17 cellular contexts compared by ENCODE assay signal in genomic region chr1:248820041-248820585, GRCh38. TPM values are rescaled to one million over a fixed set of nuclear protein-coding genes. Genes with fewer than 3 reads are reported as not detected.
DNase-seq lines count a peak whose midpoint lies in the region; ATAC-seq and TF ChIP-seq lines count a peak whose summit lies in the region.
"Had no signal": no experiment of that assay in that cellular context is flagged by ENCODE, and none has a peak within 500 bp of the region (broad histone marks: within the 10 kb centered on the region; RNA-seq: fewer than 3 reads in every experiment).

No MANE protein-coding gene starts in this region.

- H3K4me1 Mint-ChIP-seq in MCF 10A (ENCODE audit: insufficient read depth, unreplicated experiment), result peaks cover 48% of the 10 kb centered on the region
- H3K4me1 Mint-ChIP-seq in activated CD8-positive, alpha-beta T cell treated with anti-CD3 and anti-CD28 coated beads for 36 hours (ENCODE audit: low read depth), result peaks cover 71% of the 10 kb centered on the region
- peaks cover 42 to 79% of the 10 kb centered on the region in 2 donors for H3K4me1 Mint-ChIP-seq in natural killer cell

- no peaks in the 10 kb centered on the region for H3K27me3 ChIP-seq in mammary epithelial cell (ENCODE audit: insufficient read depth, low read length)
- H3K27me3 ChIP-seq: dorsolateral prefrontal cortex, uterus had no signal

- H3K4me3 ChIP-seq in mammary epithelial cell (replicated peaks in 1 of 3; ENCODE audit: insufficient read depth in 1 of 3, low read depth in 2 of 3, low read length in 3 of 3), result no peak overlapping the region
- H3K4me3 ChIP-seq in mucosa of descending colon, result no peak overlapping the region
- H3K4me3 ChIP-seq: uterus had no signal

- in situ Hi-C loops in mammary epithelial cell (cut with MboI; ENCODE audit: low sequenced_read_pairs in 2 of 2), result no loop called here

- TF ChIP-seq CTCF in MCF 10A (IDR thresholded peaks at IDR 0.05; ENCODE audit: unreplicated experiment) (no peak), mammary epithelial cell (conservative IDR thresholded peaks at IDR 0.05 in 1 of 2, IDR thresholded peaks at IDR 0.05 in 1 of 2; ENCODE audit: extremely low read depth in 1 of 2, insufficient read depth in 1 of 2, low read depth in 1 of 2, low read length in 2 of 2) (no peak), natural killer cell (IDR thresholded peaks at IDR 0.05) (no peak), mucosa of descending colon (IDR thresholded peaks at IDR 0.05) (no peak)
- TF ChIP-seq CTCF in activated CD8-positive, alpha-beta T cell treated with anti-CD3 and anti-CD28 coated beads for 36 hours (IDR thresholded peaks at IDR 0.05), result no peak

- H3K4me3 Mint-ChIP-seq in MCF 10A (ENCODE audit: unreplicated experiment) (no peak overlapping the region), natural killer cell (no peak overlapping the region)
- H3K4me3 Mint-ChIP-seq in activated CD8-positive, alpha-beta T cell treated with anti-CD3 and anti-CD28 coated beads for 36 hours, result no peak overlapping the region
- H3K4me3 Mint-ChIP-seq: stimulated activated naive CD8-positive, alpha-beta T cell treated with anti-CD3 and anti-CD28 coated beads, Interleukin-15, Interleukin-2, amounts not matched to agents 100 ng/mL and 50 ng/mL, for 24 hours had no signal

- POLR2A ChIA-PET in MCF 10A (lab: Yijun Ruan, JAX), result interaction anchor here (0.6 to 1.2 kb wide), 5 partner anchors 8 to 717 kb away, joined by 3 to 5 read pairs (median 5); partner anchors contain the start of gene ZNF672
- POLR2A ChIA-PET in activated CD8-positive, alpha-beta T cell treated with anti-CD3 and anti-CD28 coated beads for 36 hours (lab: Charles Lee), result no interaction called here

- H4K20me1 ChIP-seq in mammary epithelial cell (ENCODE audit: insufficient read depth, low read length), result no peaks in the 10 kb centered on the region

- DNase-seq in MCF 10A (ENCODE audit: unreplicated experiment) (no peak), mammary epithelial cell (no peak), mesenteric fat pad (ENCODE audit: low spot score) (peak; percentile 59), natural killer cell (no peak), mucosa of descending colon (no peak)
- DNase-seq in activated CD8-positive, alpha-beta T cell treated with anti-CD3 and anti-CD28 coated beads for 36 hours, result no peak
- DNase-seq: activated naive CD4-positive, alpha-beta T cell; dorsolateral prefrontal cortex; hippocampal formation; NCI-H187; NCI-H446; T1000; uterus had no signal

- peaks cover 5% of the 10 kb centered on the region for H3K36me3 ChIP-seq in mammary epithelial cell (ENCODE audit: insufficient read depth, low read length)
- H3K36me3 ChIP-seq in mucosa of descending colon (ENCODE audit: low read depth), result no peaks in the 10 kb centered on the region
- H3K36me3 ChIP-seq: uterus had no signal

- H3K36me3 Mint-ChIP-seq in MCF 10A (ENCODE audit: insufficient read depth, unreplicated experiment) (peaks cover 82% of the 10 kb centered on the region), natural killer cell (peaks cover 6% of the 10 kb centered on the region)
- H3K36me3 Mint-ChIP-seq in activated CD8-positive, alpha-beta T cell treated with anti-CD3 and anti-CD28 coated beads for 36 hours (ENCODE audit: low read depth), result peaks cover 27% of the 10 kb centered on the region

- BruUV-seq in MCF 10A (replicated peaks; lab: Mats Ljungman, UMichigan) (no TSS peak), mammary epithelial cell (replicated peaks; lab: Mats Ljungman, UMichigan) (no TSS peak)

- H3K4me2 ChIP-seq in mammary epithelial cell (ENCODE audit: insufficient read depth, low read depth, low read length), result no peak overlapping the region

- CTCF ChIA-PET in MCF 10A (lab: Yijun Ruan, JAX), result interaction anchor here (0.6 to 5.1 kb wide), 5 partner anchors 8 to 193 kb away, joined by 3 to 40 read pairs (median 4); no protein-coding TSS in a partner anchor
- CTCF ChIA-PET in mammary epithelial cell (lab: Charles Lee; ENCODE audit: low non-redundant PET), result no interaction called here
- CTCF ChIA-PET in activated CD8-positive, alpha-beta T cell treated with anti-CD3 and anti-CD28 coated beads for 36 hours (lab: Charles Lee), result interaction anchor here (1.8 kb wide), 1 partner anchor 15 kb away, joined by 5 read pairs; no protein-coding TSS in a partner anchor

- WGBS in mammary epithelial cell (ENCODE audit: low coverage, missing lambda C conversion rate), result 85% methylated on average over 7 of the region's 7 CpGs

- dilution Hi-C loops in mammary epithelial cell (cut with HindIII; ENCODE audit: low sequenced_read_pairs), result no loop called here

- H3K9ac ChIP-seq in mammary epithelial cell (ENCODE audit: insufficient read depth, low read length), result no peak overlapping the region

- no peaks in the 10 kb centered on the region for H3K27me3 Mint-ChIP-seq in MCF 10A (ENCODE audit: insufficient read depth, unreplicated experiment)
- H3K27me3 Mint-ChIP-seq in activated CD8-positive, alpha-beta T cell treated with anti-CD3 and anti-CD28 coated beads for 36 hours, result no peaks in the 10 kb centered on the region
- no peaks in the 10 kb centered on the region for H3K27me3 Mint-ChIP-seq in natural killer cell (ENCODE audit: low read depth in 2 of 2)
- H3K27me3 Mint-ChIP-seq: stimulated activated naive CD8-positive, alpha-beta T cell treated with anti-CD3 and anti-CD28 coated beads, Interleukin-15, Interleukin-2, amounts not matched to agents 100 ng/mL and 50 ng/mL, for 24 hours had no signal

- intact Hi-C loops in MCF 10A (cut with micrococcal nuclease), result no loop called here
- intact Hi-C loops in mammary epithelial cell (cut with micrococcal nuclease), result no loop called here
- intact Hi-C loops in activated CD8-positive, alpha-beta T cell treated with anti-CD3 and anti-CD28 coated beads for 36 hours (cut with micrococcal nuclease), result no loop called here
- intact Hi-C loops in natural killer cell (cut with micrococcal nuclease), result no loop called here
- intact Hi-C loops in mucosa of descending colon (cut with DNase I, micrococcal nuclease), result no loop called here

- ATAC-seq in activated CD8-positive, alpha-beta T cell treated with anti-CD3 and anti-CD28 coated beads for 36 hours, result no peak
- ATAC-seq in HG02763 (IDR thresholded peaks at IDR 0.05; ENCODE audit: unreplicated experiment) (no peak), natural killer cell (no peak), HG03378 (IDR thresholded peaks at IDR 0.05; ENCODE audit: unreplicated experiment) (no peak), mucosa of descending colon (no peak)
- ATAC-seq: Right ventricle myocardium inferior had no signal

- H3K27ac Mint-ChIP-seq in MCF 10A (ENCODE audit: low read depth, unreplicated experiment) (peak overlapping the region; percentile 16), natural killer cell (no peak overlapping the region)
- H3K27ac Mint-ChIP-seq in activated CD8-positive, alpha-beta T cell treated with anti-CD3 and anti-CD28 coated beads for 36 hours, result peak overlapping the region; percentile 27
- H3K27ac Mint-ChIP-seq: stimulated activated naive CD8-positive, alpha-beta T cell treated with anti-CD3 and anti-CD28 coated beads, Interleukin-15, Interleukin-2, amounts not matched to agents 100 ng/mL and 50 ng/mL, for 24 hours had no signal

- H3K9me3 ChIP-seq in mammary epithelial cell (replicated peaks; ENCODE audit: insufficient read depth, low read length), result no peaks in the 10 kb centered on the region
- H3K9me3 ChIP-seq in mucosa of descending colon, result no peaks in the 10 kb centered on the region
- H3K9me3 ChIP-seq: uterus had no signal

- no peak overlapping the region for H2AFZ ChIP-seq in mammary epithelial cell (ENCODE audit: low read depth, low read length)

- no peaks in the 10 kb centered on the region for H3K9me3 Mint-ChIP-seq in MCF 10A (ENCODE audit: unreplicated experiment)
- no peaks in the 10 kb centered on the region for H3K9me3 Mint-ChIP-seq in activated CD8-positive, alpha-beta T cell treated with anti-CD3 and anti-CD28 coated beads for 36 hours
- no peaks in the 10 kb centered on the region for H3K9me3 Mint-ChIP-seq in natural killer cell
- H3K9me3 Mint-ChIP-seq: stimulated activated naive CD8-positive, alpha-beta T cell treated with anti-CD3 and anti-CD28 coated beads, Interleukin-15, Interleukin-2, amounts not matched to agents 100 ng/mL and 50 ng/mL, for 24 hours had no signal

- H3K4me1 ChIP-seq in mammary epithelial cell (ENCODE audit: insufficient read depth, low read length) (peaks cover 33% of the 10 kb centered on the region), mucosa of descending colon (ENCODE audit: low read depth) (peaks cover 33% of the 10 kb centered on the region)

- peaks cover 74% of the 10 kb centered on the region for H3K79me2 ChIP-seq in mammary epithelial cell (ENCODE audit: insufficient read depth, low read length)

- no peak overlapping the region for H3K27ac ChIP-seq in mammary epithelial cell (ENCODE audit: insufficient read depth, low read depth, low read length)
- H3K27ac ChIP-seq: dorsolateral prefrontal cortex, uterus had no signal

RNA-seq across cellular contexts. Expression of gene SH3BP5L, which starts 5.6 kb away (rescaled TPM):
- 31.5 and 34.0 TPM in 2 replicates for total RNA-seq in MCF 10A (2022)
- total RNA-seq in mammary epithelial cell, result 10 to 100 TPM; 22.3 to 30.3 TPM
- polyA plus RNA-seq in mammary epithelial cell, result 19.8 TPM
- polyA minus RNA-seq in mammary epithelial cell, result 38.7 TPM
- 10 to 100 TPM; 16.2 to 18.3 TPM for total RNA-seq in activated CD8-positive, alpha-beta T cell treated with anti-CD3 and anti-CD28 coated beads for 36 hours
- total RNA-seq in mesenteric fat pad, result 15.9 TPM
- total RNA-seq in natural killer cell, result 10 to 100 TPM; 19.0 to 27.5 (median 22.9) TPM
- total RNA-seq in mucosa of descending colon, result 10 to 100 TPM; 27.2 to 31.0 (median 29.3) TPM

RNA-seq across cellular contexts. Expression of gene ZNF672, which starts 17.9 kb away (rescaled TPM):
- total RNA-seq in MCF 10A (2022) (35.8 and 36.2 TPM in 2 replicates), mammary epithelial cell (10 to 100 TPM; 20.5 to 22.5 TPM), mesenteric fat pad (18.6 TPM), natural killer cell (10 to 100 TPM; 29.0 to 41.8 (median 38.7) TPM), mucosa of descending colon (10 to 100 TPM; 29.6 to 38.8 (median 38.3) TPM)
- polyA plus RNA-seq in mammary epithelial cell, result 21.6 TPM
- 27.4 TPM for polyA minus RNA-seq in mammary epithelial cell
- total RNA-seq in activated CD8-positive, alpha-beta T cell treated with anti-CD3 and anti-CD28 coated beads for 36 hours, result 10 to 100 TPM; 43.8 to 45.1 TPM

RNA-seq across cellular contexts. Expression of gene ZNF692, which starts 38.8 kb away (rescaled TPM):
- total RNA-seq in MCF 10A (2022), result 88.8 and 103 TPM in 2 replicates
- 10 to 100 TPM in 1 of 2 donors, 1 to 10 TPM in 1; 9.0 to 39.9 TPM for total RNA-seq in mammary epithelial cell
- 27.9 TPM for polyA plus RNA-seq in mammary epithelial cell
- polyA minus RNA-seq in mammary epithelial cell, result 21.7 TPM
- total RNA-seq in activated CD8-positive, alpha-beta T cell treated with anti-CD3 and anti-CD28 coated beads for 36 hours, result 10 to 100 TPM; 80.8 to 85.6 TPM
- total RNA-seq in mesenteric fat pad, result 18.4 TPM
- total RNA-seq in natural killer cell, result 10 to 100 TPM; 50.4 to 58.7 (median 52.3) TPM
- total RNA-seq in mucosa of descending colon, result 10 to 100 TPM; 26.7 to 51.7 (median 43.6) TPM

Comparison
In these comparisons a context has a peak if more than half of its experiments do, and no peak if none do; other contexts are left out.
1. H3K27ac Mint-ChIP-seq: peak in MCF 10A (single experiment) and activated CD8-positive, alpha-beta T cell treated with anti-CD3 and anti-CD28 coated beads for 36 hours (single experiment); none in natural killer cell (0 of 2).